ENCODE assay signal across 8 cellular contexts in the genomic region with DNA sequence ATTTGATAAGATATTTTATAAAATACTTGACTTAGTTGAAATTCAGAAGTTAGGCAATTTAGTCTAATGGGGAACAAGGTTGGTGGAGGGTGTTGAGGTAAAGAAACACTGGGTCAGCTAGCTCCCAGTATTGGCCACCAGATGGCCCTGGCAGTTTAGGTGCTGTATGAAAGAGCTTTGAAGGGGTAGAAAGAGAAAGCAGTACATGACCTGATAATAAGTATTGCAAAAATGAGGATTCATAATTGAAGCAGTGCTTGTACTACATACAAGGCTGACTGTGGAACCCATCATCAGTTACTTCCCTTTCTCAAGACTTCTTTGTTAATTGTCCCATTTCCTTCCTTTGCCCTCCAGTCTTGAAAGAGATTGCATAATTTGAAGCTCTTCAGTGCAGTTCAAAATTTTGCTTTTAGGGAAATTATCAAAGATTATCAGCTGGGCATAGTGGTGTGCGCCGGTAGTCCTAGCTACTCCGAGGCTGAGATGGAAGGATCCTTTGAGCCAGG. TPM values are rescaled to one million over a fixed set of nuclear protein-coding genes. Genes with fewer than 3 reads are reported as not detected.
DNase-seq lines count a peak whose midpoint lies in the region; ATAC-seq and TF ChIP-seq lines count a peak whose summit lies in the region.

No MANE protein-coding gene starts in this region.

- peak; percentile 49 for DNase-seq in activated CD4-positive, alpha-beta memory T cell treated with anti-CD3 and anti-CD28 coated beads for 36 hours
- DNase-seq in activated CD4-positive, alpha-beta memory T cell treated with anti-CD3 and anti-CD28 coated beads, Interleukin-2, amount 10 ng/mL, durations not matched to agents 7 days and 5 days, result no peak
- peak; percentile 23 for DNase-seq in NCI-H1092 (lab: John Stamatoyannopoulos, UW)
- DNase-seq in WTC11 (ENCODE audit: low spot score), result peak; percentile 38
- peak; percentile 39 for DNase-seq in left ventricle myocardium superior
- peak; percentile 39 for DNase-seq in stimulated activated naive CD8-positive, alpha-beta T cell treated with anti-CD3 and anti-CD28 coated beads, Interleukin-15, Interleukin-2, amounts not matched to agents 100 U/mL and 50 U/mL, for 24 hours
- DNase-seq in activated T-helper 1 cell treated with anti-CD3 and anti-CD28 coated beads, Interleukin-12 subunit alpha, Interleukin-12 subunit beta, Interleukin-2, Interleukin-4 antibody, amounts not matched to agents 30 ng/mL and 10 ng/mL and 1 ng/mL, durations not matched to agents 14 hours and 24 hours and 36 hours (ENCODE audit: low spot score), result no peak

- intact Hi-C loops in activated CD4-positive, alpha-beta memory T cell treated with anti-CD3 and anti-CD28 coated beads for 36 hours (cut with micrococcal nuclease), result loop anchor here (1.0 kb wide), 1 partner anchor 411 kb away; no protein-coding TSS in a partner anchor
- intact Hi-C loops in left ventricle myocardium superior (cut with micrococcal nuclease), result no loop called here
- intact Hi-C loops in activated T-helper 1 cell treated with anti-CD3 and anti-CD28 coated beads, Interleukin-12 subunit alpha, Interleukin-12 subunit beta, Interleukin-2, Interleukin-4 antibody, amounts not matched to agents 30 ng/mL and 10 ng/mL and 1 ng/mL, durations not matched to agents 14 hours and 24 hours and 36 hours (cut with micrococcal nuclease), result no loop called here

- CTCF ChIA-PET in activated CD4-positive, alpha-beta memory T cell treated with anti-CD3 and anti-CD28 coated beads for 36 hours (lab: Charles Lee), result interaction anchor here (0.7 to 7.7 kb wide), 8 partner anchors 8 to 418 kb away, joined by 3 to 100 read pairs (median 4); no protein-coding TSS in a partner anchor
- CTCF ChIA-PET in activated CD4-positive, alpha-beta memory T cell treated with anti-CD3 and anti-CD28 coated beads, Interleukin-2, amount 10 ng/mL, durations not matched to agents 7 days and 5 days (lab: Charles Lee), result interaction anchor here (0.6 to 2.1 kb wide), 5 partner anchors 11 to 655 kb away, joined by 3 to 14 read pairs (median 3); no protein-coding TSS in a partner anchor
- CTCF ChIA-PET in WTC11 (lab: Charles Lee), result interaction anchor here (0.5 to 2.1 kb wide), 20 partner anchors 8 to 440 kb away, joined by 3 to 26 read pairs (median 3); no protein-coding TSS in a partner anchor

- peaks cover 3% of the 10 kb centered on the region for H3K4me1 Mint-ChIP-seq in activated CD4-positive, alpha-beta memory T cell treated with anti-CD3 and anti-CD28 coated beads for 36 hours (ENCODE audit: low read depth)
- peaks cover 2% of the 10 kb centered on the region for H3K4me1 Mint-ChIP-seq in activated CD4-positive, alpha-beta memory T cell treated with anti-CD3 and anti-CD28 coated beads, Interleukin-2, amount 10 ng/mL, durations not matched to agents 7 days and 5 days
- peaks cover 2% of the 10 kb centered on the region; the same call in 1 of the 2 replicates for H3K4me1 Mint-ChIP-seq in WTC11
- H3K4me1 Mint-ChIP-seq in activated T-helper 1 cell treated with anti-CD3 and anti-CD28 coated beads, Interleukin-12 subunit alpha, Interleukin-12 subunit beta, Interleukin-2, Interleukin-4 antibody, amounts not matched to agents 30 ng/mL and 10 ng/mL and 1 ng/mL, durations not matched to agents 14 hours and 24 hours and 36 hours (ENCODE audit: low read depth), result no peaks in the 10 kb centered on the region

- POLR2A ChIA-PET in activated CD4-positive, alpha-beta memory T cell treated with anti-CD3 and anti-CD28 coated beads for 36 hours (lab: Charles Lee), result no interaction called here
- POLR2A ChIA-PET in activated CD4-positive, alpha-beta memory T cell treated with anti-CD3 and anti-CD28 coated beads, Interleukin-2, amount 10 ng/mL, durations not matched to agents 7 days and 5 days (lab: Charles Lee), result no interaction called here
- POLR2A ChIA-PET in WTC11 (lab: Charles Lee), result interaction anchor here (1.2 kb wide), 1 partner anchor 411 kb away, joined by 3 read pairs; no protein-coding TSS in a partner anchor

- H3K27ac Mint-ChIP-seq in activated CD4-positive, alpha-beta memory T cell treated with anti-CD3 and anti-CD28 coated beads for 36 hours, result no peak overlapping the region
- H3K27ac Mint-ChIP-seq in activated CD4-positive, alpha-beta memory T cell treated with anti-CD3 and anti-CD28 coated beads, Interleukin-2, amount 10 ng/mL, durations not matched to agents 7 days and 5 days, result no peak overlapping the region
- no peak overlapping the region for H3K27ac Mint-ChIP-seq in WTC11
- no peak overlapping the region for H3K27ac Mint-ChIP-seq in activated T-helper 1 cell treated with anti-CD3 and anti-CD28 coated beads, Interleukin-12 subunit alpha, Interleukin-12 subunit beta, Interleukin-2, Interleukin-4 antibody, amounts not matched to agents 30 ng/mL and 10 ng/mL and 1 ng/mL, durations not matched to agents 14 hours and 24 hours and 36 hours

- H3K36me3 Mint-ChIP-seq in activated CD4-positive, alpha-beta memory T cell treated with anti-CD3 and anti-CD28 coated beads for 36 hours, result no peaks in the 10 kb centered on the region
- H3K36me3 Mint-ChIP-seq in activated CD4-positive, alpha-beta memory T cell treated with anti-CD3 and anti-CD28 coated beads, Interleukin-2, amount 10 ng/mL, durations not matched to agents 7 days and 5 days (ENCODE audit: low read depth), result no peaks in the 10 kb centered on the region
- H3K36me3 Mint-ChIP-seq in WTC11, result no peaks in the 10 kb centered on the region
- no peaks in the 10 kb centered on the region for H3K36me3 Mint-ChIP-seq in activated T-helper 1 cell treated with anti-CD3 and anti-CD28 coated beads, Interleukin-12 subunit alpha, Interleukin-12 subunit beta, Interleukin-2, Interleukin-4 antibody, amounts not matched to agents 30 ng/mL and 10 ng/mL and 1 ng/mL, durations not matched to agents 14 hours and 24 hours and 36 hours (ENCODE audit: low read depth)

- no peaks in the 10 kb centered on the region for H3K27me3 Mint-ChIP-seq in activated CD4-positive, alpha-beta memory T cell treated with anti-CD3 and anti-CD28 coated beads for 36 hours
- no peaks in the 10 kb centered on the region for H3K27me3 Mint-ChIP-seq in activated CD4-positive, alpha-beta memory T cell treated with anti-CD3 and anti-CD28 coated beads, Interleukin-2, amount 10 ng/mL, durations not matched to agents 7 days and 5 days
- no peaks in the 10 kb centered on the region for H3K27me3 Mint-ChIP-seq in WTC11 (ENCODE audit: low read depth)
- peaks cover 11% of the 10 kb centered on the region for H3K27me3 Mint-ChIP-seq in activated T-helper 1 cell treated with anti-CD3 and anti-CD28 coated beads, Interleukin-12 subunit alpha, Interleukin-12 subunit beta, Interleukin-2, Interleukin-4 antibody, amounts not matched to agents 30 ng/mL and 10 ng/mL and 1 ng/mL, durations not matched to agents 14 hours and 24 hours and 36 hours (ENCODE audit: insufficient read depth)

- no peak overlapping the region for H3K4me3 Mint-ChIP-seq in activated CD4-positive, alpha-beta memory T cell treated with anti-CD3 and anti-CD28 coated beads for 36 hours
- no peak overlapping the region for H3K4me3 Mint-ChIP-seq in activated CD4-positive, alpha-beta memory T cell treated with anti-CD3 and anti-CD28 coated beads, Interleukin-2, amount 10 ng/mL, durations not matched to agents 7 days and 5 days
- no peak overlapping the region for H3K4me3 Mint-ChIP-seq in WTC11
- no peak overlapping the region for H3K4me3 Mint-ChIP-seq in activated T-helper 1 cell treated with anti-CD3 and anti-CD28 coated beads, Interleukin-12 subunit alpha, Interleukin-12 subunit beta, Interleukin-2, Interleukin-4 antibody, amounts not matched to agents 30 ng/mL and 10 ng/mL and 1 ng/mL, durations not matched to agents 14 hours and 24 hours and 36 hours

- ATAC-seq in WTC11 (peak; percentile 89), left ventricle myocardium superior (peak; percentile 65), GM18511 (IDR thresholded peaks at IDR 0.05; ENCODE audit: unreplicated experiment) (no peak)
- ATAC-seq in stimulated activated naive CD8-positive, alpha-beta T cell treated with anti-CD3 and anti-CD28 coated beads, Interleukin-15, Interleukin-2, amounts not matched to agents 100 U/mL and 50 U/mL, for 24 hours, result peak; percentile 43

- H3K9me3 Mint-ChIP-seq in activated CD4-positive, alpha-beta memory T cell treated with anti-CD3 and anti-CD28 coated beads for 36 hours, result peaks cover 6% of the 10 kb centered on the region
- H3K9me3 Mint-ChIP-seq in activated CD4-positive, alpha-beta memory T cell treated with anti-CD3 and anti-CD28 coated beads, Interleukin-2, amount 10 ng/mL, durations not matched to agents 7 days and 5 days, result no peaks in the 10 kb centered on the region
- no peaks in the 10 kb centered on the region for H3K9me3 Mint-ChIP-seq in WTC11
- no peaks in the 10 kb centered on the region for H3K9me3 Mint-ChIP-seq in activated T-helper 1 cell treated with anti-CD3 and anti-CD28 coated beads, Interleukin-12 subunit alpha, Interleukin-12 subunit beta, Interleukin-2, Interleukin-4 antibody, amounts not matched to agents 30 ng/mL and 10 ng/mL and 1 ng/mL, durations not matched to agents 14 hours and 24 hours and 36 hours

- no peak for TF ChIP-seq CTCF in WTC11 (IDR thresholded peaks at IDR 0.05)

TF ChIP-seq in WTC11, 78 proteins besides CTCF, POLR2A, EP300 and RAD21:
- no peak for TF ChIP-seq JUN (CRISPR knock-in tag; IDR thresholded peaks at IDR 0.05)
TF ChIP-seq in WTC11: peak in this region for 0.

RNA-seq across cellular contexts. Expression of gene TANC2, which starts 29.4 kb away (rescaled TPM):
- total RNA-seq in activated CD4-positive, alpha-beta memory T cell treated with anti-CD3 and anti-CD28 coated beads for 36 hours, result 1 to 10 TPM; 4.2 to 5.8 TPM
- 10 to 100 TPM in 1 of 2 experiments, 1 to 10 TPM in 1; 9.0 to 10.6 TPM for total RNA-seq in activated CD4-positive, alpha-beta memory T cell treated with anti-CD3 and anti-CD28 coated beads, Interleukin-2, amount 10 ng/mL, durations not matched to agents 7 days and 5 days
- total RNA-seq in WTC11 (2021) (15.6 to 18.6 TPM (median 15.9 TPM) in 3 replicates), left ventricle myocardium superior (6.6 TPM)
- total RNA-seq in activated T-helper 1 cell treated with anti-CD3 and anti-CD28 coated beads, Interleukin-12 subunit alpha, Interleukin-12 subunit beta, Interleukin-2, Interleukin-4 antibody, amounts not matched to agents 30 ng/mL and 10 ng/mL and 1 ng/mL, durations not matched to agents 14 hours and 24 hours and 36 hours, result 1.0 and 1.4 TPM in 2 replicates

Comparison
In these comparisons a context has a peak if more than half of its experiments do, and no peak if none do; other contexts are left out.
1. DNase-seq: peak in activated CD4-positive, alpha-beta memory T cell treated with anti-CD3 and anti-CD28 coated beads for 36 hours (single experiment), NCI-H1092 (single experiment), WTC11 (single experiment), left ventricle myocardium superior (single experiment) and stimulated activated naive CD8-positive, alpha-beta T cell treated with anti-CD3 and anti-CD28 coated beads, Interleukin-15, Interleukin-2, amounts not matched to agents 100 U/mL and 50 U/mL, for 24 hours (single experiment); none in activated CD4-positive, alpha-beta memory T cell treated with anti-CD3 and anti-CD28 coated beads, Interleukin-2, amount 10 ng/mL, durations not matched to agents 7 days and 5 days (single experiment) and activated T-helper 1 cell treated with anti-CD3 and anti-CD28 coated beads, Interleukin-12 subunit alpha, Interleukin-12 subunit beta, Interleukin-2, Interleukin-4 antibody, amounts not matched to agents 30 ng/mL and 10 ng/mL and 1 ng/mL, durations not matched to agents 14 hours and 24 hours and 36 hours (single experiment).